25 cellular contexts compared by ENCODE assay signal in the genomic region with DNA sequence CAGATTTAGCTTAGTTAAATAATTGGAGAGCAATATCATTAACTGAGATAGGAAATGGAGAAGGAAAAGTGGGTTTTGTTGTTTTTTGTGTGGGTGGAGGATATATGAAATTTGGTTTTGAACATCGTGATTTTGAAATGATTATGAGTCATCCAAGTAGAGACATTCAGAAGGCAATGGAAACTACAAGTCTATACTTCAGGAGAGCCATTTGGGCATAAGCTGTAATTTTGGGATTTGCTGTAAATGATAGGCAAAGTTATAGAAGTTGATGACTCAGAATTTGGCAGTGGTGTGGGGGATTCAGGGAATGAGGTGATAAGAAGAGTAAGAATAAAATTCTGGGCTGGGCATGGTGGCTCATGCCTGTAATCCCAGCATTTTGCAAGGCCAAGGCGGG.
DNase-seq lines count a peak whose midpoint lies in the region; TF ChIP-seq lines count a peak whose summit lies in the region.
"Had no signal": no experiment of that assay in that cellular context is flagged by ENCODE, and none has a peak within 500 bp of the region (broad histone marks: within the 10 kb centered on the region; RNA-seq: fewer than 3 reads in every experiment).

No MANE protein-coding gene starts in this region.

- TF ChIP-seq CTCF in choroid plexus epithelial cell (conservative IDR thresholded peaks at IDR 0.05; ENCODE audit: low read depth, low read length) (no peak), GM10248 (IDR thresholded peaks at IDR 0.05; ENCODE audit: control extremely low read depth, extremely low read depth, low read depth, missing control alignments) (no peak)

- H3K4me3 Mint-ChIP-seq in T-helper 2 cell treated with Interferon-gamma antibody and Interleukin-4, amounts not matched to agents 5 μg/mL and 100 μg/mL, for 36 hours: no peak overlapping the region
- H3K4me3 Mint-ChIP-seq: CD4-positive, alpha-beta T cell; T-cell had no signal

- H3K9me3 Mint-ChIP-seq in T-helper 2 cell treated with Interferon-gamma antibody and Interleukin-4, amounts not matched to agents 5 μg/mL and 100 μg/mL, for 36 hours: no peaks in the 10 kb centered on the region
- H3K9me3 Mint-ChIP-seq: CD4-positive, alpha-beta T cell; T-cell had no signal

- no peaks in the 10 kb centered on the region for H3K4me1 Mint-ChIP-seq in T-helper 2 cell treated with Interferon-gamma antibody and Interleukin-4, amounts not matched to agents 5 μg/mL and 100 μg/mL, for 36 hours (ENCODE audit: low read depth)
- H3K4me1 Mint-ChIP-seq: T-cell had no signal

- no peak overlapping the region for H3K27ac Mint-ChIP-seq in T-helper 2 cell treated with Interferon-gamma antibody and Interleukin-4, amounts not matched to agents 5 μg/mL and 100 μg/mL, for 36 hours
- H3K27ac Mint-ChIP-seq: CD4-positive, alpha-beta T cell; T-cell had no signal

- DNase-seq in NCI-H2227 treated with DMSO at 0.1 percent for 48 hours (lab: John Stamatoyannopoulos, UW): peak; percentile 3
- no peak for DNase-seq in NCI-H2227 (lab: John Stamatoyannopoulos, UW; ENCODE audit: unreplicated experiment)
- peak; percentile 26 for DNase-seq in NCI-H226
- DNase-seq in choroid plexus epithelial cell (ENCODE audit: low read depth): peak; percentile 9
- DNase-seq in T-helper 2 cell treated with Interferon-gamma antibody and Interleukin-4, amounts not matched to agents 5 μg/mL and 100 μg/mL, for 36 hours (ENCODE audit: low spot score): no peak
- DNase-seq in GM10248 (ENCODE audit: extremely low spot score): no peak
- DNase-seq in MV-4-11 (lab: John Stamatoyannopoulos, UW): no peak
- no peak for DNase-seq in effector CD4-positive, alpha-beta T cell
- DNase-seq: 8988T; AML-193; CD4-positive, alpha-beta T cell; DMS53; Karpas-422; NCI-H1092 treated with DMSO at 0.1 percent for 48 hours; NCI-H1436 treated with DMSO at 0.1 percent for 48 hours; NCI-H187 treated with DMSO at 0.1 percent for 48 hours; NCI-H2171 treated with DMSO at 0.1 percent for 48 hours; NCI-H446 treated with DMSO at 0.1 percent for 48 hours; NCI-H526; NCI-H82; PC-9; Right ventricle myocardium superior; T-cell had no signal

- CTCF ChIA-PET in GM10248 (lab: Yijun Ruan, JAX): no interaction called here

- no peaks in the 10 kb centered on the region for H3K36me3 Mint-ChIP-seq in T-helper 2 cell treated with Interferon-gamma antibody and Interleukin-4, amounts not matched to agents 5 μg/mL and 100 μg/mL, for 36 hours (ENCODE audit: low read depth)
- H3K36me3 Mint-ChIP-seq: T-cell had no signal

- peaks cover 3% of the 10 kb centered on the region for H3K27me3 Mint-ChIP-seq in T-helper 2 cell treated with Interferon-gamma antibody and Interleukin-4, amounts not matched to agents 5 μg/mL and 100 μg/mL, for 36 hours (ENCODE audit: low read depth)

- H3K4me3 ChIP-seq in choroid plexus epithelial cell (ENCODE audit: low read depth, low read length): no peak overlapping the region
- H3K4me3 ChIP-seq: BLaER1 treated with 17β-estradiol and CSF1 and Interleukin-3, amounts not matched to agents 10 nM and 100 nM; GM12878; PC-9 had no signal

- POLR2A ChIA-PET in GM10248 (lab: Yijun Ruan, JAX): no interaction called here

Comparison
In these comparisons a context has a peak if more than half of its experiments do, and no peak if none do; other contexts are left out.
1. DNase-seq: peak in NCI-H2227 treated with DMSO at 0.1 percent for 48 hours (single experiment), NCI-H226 (single experiment) and choroid plexus epithelial cell (single experiment); none in NCI-H2227 (single experiment), T-helper 2 cell treated with Interferon-gamma antibody and Interleukin-4, amounts not matched to agents 5 μg/mL and 100 μg/mL, for 36 hours (single experiment), GM10248 (single experiment), MV-4-11 (single experiment) and effector CD4-positive, alpha-beta T cell (single experiment).